In genomic region chr1:160376525-160377131, GRCh38 we compare ENCODE assay signal across 8 cellular contexts. TPM values are rescaled to one million over a fixed set of nuclear protein-coding genes. Genes with fewer than 3 reads are reported as not detected.
DNase-seq lines count a peak whose midpoint lies in the region; ATAC-seq lines count a peak whose summit lies in the region.

No MANE protein-coding gene starts in this region.

- no peaks in the 10 kb centered on the region for H3K27me3 Mint-ChIP-seq in activated naive CD4-positive, alpha-beta T cell treated with anti-CD3 and anti-CD28 coated beads for 36 hours (ENCODE audit: low read depth)
- no peaks in the 10 kb centered on the region for H3K27me3 Mint-ChIP-seq in activated T-helper 17 cell treated with anti-CD3 and anti-CD28 coated beads, Interleukin-2, amount 50 U/mL, for 72 hours

- H3K4me3 Mint-ChIP-seq in activated naive CD4-positive, alpha-beta T cell treated with anti-CD3 and anti-CD28 coated beads for 36 hours: no peak overlapping the region
- no peak overlapping the region for H3K4me3 Mint-ChIP-seq in activated T-helper 17 cell treated with anti-CD3 and anti-CD28 coated beads, Interleukin-2, amount 50 U/mL, for 72 hours

- CTCF ChIA-PET in activated naive CD4-positive, alpha-beta T cell treated with anti-CD3 and anti-CD28 coated beads for 36 hours (lab: Charles Lee): interaction anchor here (0.6 to 5.0 kb wide), 49 partner anchors 9 to 631 kb away, joined by 3 to 34 read pairs (median 4); partner anchors contain the start of genes CASQ1, IGSF8 and PEA15

- peak; percentile 70 for ATAC-seq in HG03280 (IDR thresholded peaks at IDR 0.05; ENCODE audit: unreplicated experiment)
- peak; percentile 82 for ATAC-seq in activated T-helper 17 cell treated with anti-CD3 and anti-CD28 coated beads, Interleukin-2, amount 50 U/mL, for 72 hours (replicated peaks)
- ATAC-seq in HG03039 (IDR thresholded peaks at IDR 0.05; ENCODE audit: unreplicated experiment): no peak

- no peak overlapping the region for H3K27ac Mint-ChIP-seq in activated naive CD4-positive, alpha-beta T cell treated with anti-CD3 and anti-CD28 coated beads for 36 hours
- H3K27ac Mint-ChIP-seq in activated T-helper 17 cell treated with anti-CD3 and anti-CD28 coated beads, Interleukin-2, amount 50 U/mL, for 72 hours: peak overlapping the region; percentile 23

- no peaks in the 10 kb centered on the region for H3K9me3 Mint-ChIP-seq in activated naive CD4-positive, alpha-beta T cell treated with anti-CD3 and anti-CD28 coated beads for 36 hours
- H3K9me3 Mint-ChIP-seq in activated T-helper 17 cell treated with anti-CD3 and anti-CD28 coated beads, Interleukin-2, amount 50 U/mL, for 72 hours: no peaks in the 10 kb centered on the region

- H3K4me1 Mint-ChIP-seq in activated naive CD4-positive, alpha-beta T cell treated with anti-CD3 and anti-CD28 coated beads for 36 hours (ENCODE audit: low read depth): peaks cover 13% of the 10 kb centered on the region
- peaks cover 5% of the 10 kb centered on the region for H3K4me1 Mint-ChIP-seq in activated T-helper 17 cell treated with anti-CD3 and anti-CD28 coated beads, Interleukin-2, amount 50 U/mL, for 72 hours

- no peaks in the 10 kb centered on the region for H3K36me3 Mint-ChIP-seq in activated naive CD4-positive, alpha-beta T cell treated with anti-CD3 and anti-CD28 coated beads for 36 hours (ENCODE audit: low read depth)
- no peaks in the 10 kb centered on the region for H3K36me3 Mint-ChIP-seq in activated T-helper 17 cell treated with anti-CD3 and anti-CD28 coated beads, Interleukin-2, amount 50 U/mL, for 72 hours (ENCODE audit: low read depth)

- DNase-seq in activated naive CD4-positive, alpha-beta T cell treated with anti-CD3 and anti-CD28 coated beads for 36 hours: peak; percentile 55
- no peak for DNase-seq in activated naive CD4-positive, alpha-beta T cell (lab: John Stamatoyannopoulos, UW)
- DNase-seq in NCI-H446 treated with DMSO at 0.1 percent for 48 hours (lab: John Stamatoyannopoulos, UW): peak; percentile 69
- DNase-seq in glomerular visceral epithelial cell (ENCODE audit: extremely low spot score): peak; percentile 67
- peak in 35 of 56 donors; percentile 8 to 77 (median 33) for DNase-seq in nucleus accumbens (lab: John Stamatoyannopoulos, UW)

- intact Hi-C loops in activated naive CD4-positive, alpha-beta T cell treated with anti-CD3 and anti-CD28 coated beads for 36 hours (cut with micrococcal nuclease): loop anchor here (1.0 kb wide), 4 partner anchors 85 to 291 kb away; no protein-coding TSS in a partner anchor

RNA-seq across cellular contexts. Expression of gene NHLH1, which starts 9.8 kb away (rescaled TPM):
- under 1 TPM in 1 of 2 experiments, not detected in 1; 0.07 TPM for total RNA-seq in activated naive CD4-positive, alpha-beta T cell treated with anti-CD3 and anti-CD28 coated beads for 36 hours
- 1 to 10 TPM; 1.0 to 1.1 TPM for total RNA-seq in activated T-helper 17 cell treated with anti-CD3 and anti-CD28 coated beads, Interleukin-2, amount 50 U/mL, for 72 hours

RNA-seq across cellular contexts. Expression of gene VANGL2, which starts 23.7 kb away (rescaled TPM):
- total RNA-seq in activated naive CD4-positive, alpha-beta T cell treated with anti-CD3 and anti-CD28 coated beads for 36 hours: under 1 TPM in 1 of 2 experiments, not detected in 1; 0.27 TPM
- not detected for total RNA-seq in activated T-helper 17 cell treated with anti-CD3 and anti-CD28 coated beads, Interleukin-2, amount 50 U/mL, for 72 hours

RNA-seq across cellular contexts. Expression of gene NCSTN, which starts 33.4 kb away (rescaled TPM):
- total RNA-seq in activated naive CD4-positive, alpha-beta T cell treated with anti-CD3 and anti-CD28 coated beads for 36 hours: 10 to 100 TPM; 27.4 to 29.4 TPM
- 10 to 100 TPM; 58.7 to 67.4 TPM for total RNA-seq in activated T-helper 17 cell treated with anti-CD3 and anti-CD28 coated beads, Interleukin-2, amount 50 U/mL, for 72 hours

RNA-seq across cellular contexts. Expression of gene COPA, which starts 33.6 kb away (rescaled TPM):
- total RNA-seq in activated naive CD4-positive, alpha-beta T cell treated with anti-CD3 and anti-CD28 coated beads for 36 hours: 100 to 1,000 TPM in 1 of 2 experiments, 10 to 100 TPM in 1; 97.8 to 101 TPM
- 100 to 1,000 TPM; 136 to 178 TPM for total RNA-seq in activated T-helper 17 cell treated with anti-CD3 and anti-CD28 coated beads, Interleukin-2, amount 50 U/mL, for 72 hours

Comparison
In these comparisons a context has a peak if more than half of its experiments do, and no peak if none do; other contexts are left out.
1. DNase-seq: peak in activated naive CD4-positive, alpha-beta T cell treated with anti-CD3 and anti-CD28 coated beads for 36 hours (single experiment), NCI-H446 treated with DMSO at 0.1 percent for 48 hours (single experiment), glomerular visceral epithelial cell (single experiment) and nucleus accumbens (35 of 56); none in activated naive CD4-positive, alpha-beta T cell (0 of 4).